20 cellular contexts compared by ENCODE assay signal in the genomic region with DNA sequence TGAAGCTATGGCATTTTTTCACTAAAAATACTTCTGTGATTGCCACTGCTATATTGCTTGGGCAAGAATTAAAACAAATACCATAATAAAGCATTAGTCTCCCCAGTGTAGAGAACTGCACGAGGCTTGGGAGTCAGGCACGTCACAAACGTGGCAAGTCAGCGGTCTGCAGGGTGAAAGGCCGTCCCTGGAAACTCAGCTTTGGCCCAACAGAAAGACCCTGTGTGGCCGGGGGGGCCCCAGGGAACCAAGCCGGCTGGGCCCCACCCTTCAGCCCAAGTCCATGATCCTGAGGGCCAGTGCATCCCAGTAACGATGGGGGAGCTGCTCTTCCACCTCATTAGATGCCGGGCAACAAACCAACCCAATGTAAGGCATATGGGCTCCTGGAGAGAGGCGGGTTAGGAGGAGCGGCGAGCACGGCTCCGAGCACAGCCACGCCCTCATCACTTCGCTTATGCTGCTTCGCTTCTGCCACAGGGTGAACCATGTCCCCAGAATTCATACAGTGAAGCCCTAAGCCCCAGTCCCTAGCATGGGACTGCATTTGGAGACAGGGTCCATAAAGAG.
"Had no signal": no experiment of that assay in that cellular context is flagged by ENCODE, and none has a peak within 500 bp of the region (broad histone marks: within the 10 kb centered on the region; RNA-seq: fewer than 3 reads in every experiment).

No MANE protein-coding gene starts in this region.

- H3K9me3 ChIP-seq: neutrophil, right lobe of liver, SK-N-SH, tibial artery had no signal

- H3K4me1 Mint-ChIP-seq: mesothelial cell of epicardium had no signal

- DNase-seq: activated naive CD4-positive, alpha-beta T cell treated with anti-CD3 and anti-CD28 coated beads for 36 hours; activated T-cell treated with anti-CD3 and anti-CD28 coated beads, Interleukin-2, amount 50 U/mL, for 1 hour; aorta; brain microvascular endothelial cell; effector memory CD8-positive, alpha-beta T cell; foreskin melanocyte; natural killer cell; right lobe of liver; SK-N-SH; stimulated activated CD4-positive, alpha-beta T cell treated with anti-CD3 and anti-CD28 coated beads, Interleukin-1b, Interleukin-23, amount 100 ng/mL, for 48 hours; stimulated activated naive CD8-positive, alpha-beta T cell treated with anti-CD3 and anti-CD28 coated beads, Interleukin-15, amount 100 ng/mL, for 72 hours; tibial artery had no signal

- H3K27ac Mint-ChIP-seq: activated naive CD4-positive, alpha-beta T cell treated with anti-CD3 and anti-CD28 coated beads for 36 hours; mesothelial cell of epicardium had no signal

- H3K9me3 Mint-ChIP-seq: activated naive CD4-positive, alpha-beta T cell treated with anti-CD3 and anti-CD28 coated beads for 36 hours; effector memory CD8-positive, alpha-beta T cell; mesothelial cell of epicardium; natural killer cell; stimulated activated naive CD8-positive, alpha-beta T cell treated with anti-CD3 and anti-CD28 coated beads, Interleukin-15, amount 100 ng/mL, for 72 hours had no signal

- H3K36me3 ChIP-seq: right lobe of liver, tibial artery had no signal

- ATAC-seq: activated CD4-positive, CD25-positive, alpha-beta regulatory T cell treated with anti-CD3 and anti-CD28 coated beads, Interleukin-2, amount 50 U/mL, for 24 hours; effector memory CD8-positive, alpha-beta T cell; esophagus mucosa; left lobe of liver; natural killer cell; right lobe of liver; stimulated activated naive CD8-positive, alpha-beta T cell treated with anti-CD3 and anti-CD28 coated beads, Interleukin-15, amount 100 ng/mL, for 72 hours had no signal

- H3K27me3 Mint-ChIP-seq: effector memory CD8-positive, alpha-beta T cell; stimulated activated naive CD8-positive, alpha-beta T cell treated with anti-CD3 and anti-CD28 coated beads, Interleukin-15, amount 100 ng/mL, for 72 hours had no signal

- H3K4me2 ChIP-seq: SK-N-SH had no signal

- H3K4me3 Mint-ChIP-seq: activated naive CD4-positive, alpha-beta T cell treated with anti-CD3 and anti-CD28 coated beads for 36 hours; effector memory CD8-positive, alpha-beta T cell; mesothelial cell of epicardium; natural killer cell; stimulated activated naive CD8-positive, alpha-beta T cell treated with anti-CD3 and anti-CD28 coated beads, Interleukin-15, amount 100 ng/mL, for 72 hours had no signal

- H3K27me3 ChIP-seq: brain microvascular endothelial cell, dorsolateral prefrontal cortex, neutrophil, right lobe of liver had no signal

- H3K27ac ChIP-seq: brain microvascular endothelial cell, dorsolateral prefrontal cortex, neutrophil, right lobe of liver, skin epidermis, tibial artery, VCaP had no signal

- H3K4me1 ChIP-seq: right lobe of liver had no signal

- H3K4me3 ChIP-seq: dorsolateral prefrontal cortex, right lobe of liver, skin epidermis, tibial artery had no signal
